In the genomic region with DNA sequence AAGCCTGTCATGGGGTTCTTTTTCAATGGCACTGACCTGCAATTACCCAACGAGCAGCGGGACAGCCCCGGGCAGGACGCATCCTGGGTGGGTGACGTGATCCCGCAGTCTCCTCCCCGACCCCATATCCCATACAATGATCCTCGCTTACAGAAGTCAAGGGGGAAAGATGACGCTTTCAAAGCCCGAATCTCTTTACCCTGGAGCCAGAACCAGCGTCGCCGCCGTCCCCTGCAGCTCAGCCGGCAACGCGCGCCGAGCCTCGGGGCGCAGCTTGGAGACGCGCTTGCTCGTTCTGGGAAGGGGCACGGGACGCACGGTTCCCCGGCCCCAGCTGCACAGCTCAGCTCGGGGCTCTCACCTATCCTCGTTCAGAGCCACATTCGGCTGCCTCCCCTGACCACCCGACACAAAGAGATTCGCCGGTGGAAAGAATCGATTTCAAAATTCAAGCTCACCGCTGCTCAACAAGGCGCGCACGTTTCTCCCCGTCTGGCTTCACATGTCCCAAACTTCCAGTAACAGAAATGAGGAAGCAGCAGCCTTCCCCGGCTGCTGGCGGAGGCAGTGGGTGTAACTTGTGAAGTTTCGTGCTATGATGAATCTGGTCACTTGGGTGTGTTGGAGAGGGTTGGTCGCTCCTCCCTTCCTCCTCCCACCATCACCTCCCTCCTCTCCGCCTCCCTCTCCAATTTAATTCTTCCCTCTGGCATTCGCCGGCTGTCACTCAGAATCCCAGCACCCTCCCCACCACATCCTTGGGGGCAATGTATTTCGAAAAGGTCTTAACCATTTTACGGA, we compare ENCODE assay signal across 8 cellular contexts. TPM values are rescaled to one million over a fixed set of nuclear protein-coding genes. Genes with fewer than 3 reads are reported as not detected.
DNase-seq lines count a peak whose midpoint lies in the region; ATAC-seq and TF ChIP-seq lines count a peak whose summit lies in the region.

A gene with protein sequence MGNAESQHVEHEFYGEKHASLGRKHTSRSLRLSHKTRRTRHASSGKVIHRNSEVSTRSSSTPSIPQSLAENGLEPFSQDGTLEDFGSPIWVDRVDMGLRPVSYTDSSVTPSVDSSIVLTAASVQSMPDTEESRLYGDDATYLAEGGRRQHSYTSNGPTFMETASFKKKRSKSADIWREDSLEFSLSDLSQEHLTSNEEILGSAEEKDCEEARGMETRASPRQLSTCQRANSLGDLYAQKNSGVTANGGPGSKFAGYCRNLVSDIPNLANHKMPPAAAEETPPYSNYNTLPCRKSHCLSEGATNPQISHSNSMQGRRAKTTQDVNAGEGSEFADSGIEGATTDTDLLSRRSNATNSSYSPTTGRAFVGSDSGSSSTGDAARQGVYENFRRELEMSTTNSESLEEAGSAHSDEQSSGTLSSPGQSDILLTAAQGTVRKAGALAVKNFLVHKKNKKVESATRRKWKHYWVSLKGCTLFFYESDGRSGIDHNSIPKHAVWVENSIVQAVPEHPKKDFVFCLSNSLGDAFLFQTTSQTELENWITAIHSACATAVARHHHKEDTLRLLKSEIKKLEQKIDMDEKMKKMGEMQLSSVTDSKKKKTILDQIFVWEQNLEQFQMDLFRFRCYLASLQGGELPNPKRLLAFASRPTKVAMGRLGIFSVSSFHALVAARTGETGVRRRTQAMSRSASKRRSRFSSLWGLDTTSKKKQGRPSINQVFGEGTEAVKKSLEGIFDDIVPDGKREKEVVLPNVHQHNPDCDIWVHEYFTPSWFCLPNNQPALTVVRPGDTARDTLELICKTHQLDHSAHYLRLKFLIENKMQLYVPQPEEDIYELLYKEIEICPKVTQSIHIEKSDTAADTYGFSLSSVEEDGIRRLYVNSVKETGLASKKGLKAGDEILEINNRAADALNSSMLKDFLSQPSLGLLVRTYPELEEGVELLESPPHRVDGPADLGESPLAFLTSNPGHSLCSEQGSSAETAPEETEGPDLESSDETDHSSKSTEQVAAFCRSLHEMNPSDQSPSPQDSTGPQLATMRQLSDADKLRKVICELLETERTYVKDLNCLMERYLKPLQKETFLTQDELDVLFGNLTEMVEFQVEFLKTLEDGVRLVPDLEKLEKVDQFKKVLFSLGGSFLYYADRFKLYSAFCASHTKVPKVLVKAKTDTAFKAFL (N-terminal part only) (minus strand): TSS at position 582 of the 801 bp plus-strand sequence. CDS start 77,289 bp downstream, outside the sequence.

- H3K27ac ChIP-seq in thyroid gland = no peak within 1 kb of the TSS

- no peaks in the 10 kb centered on the region for H3K36me3 ChIP-seq in thyroid gland

- H3K4me3 ChIP-seq in epithelial cell of proximal tubule (ENCODE audit: low read depth, low read length) (peak within 1 kb of the TSS; percentile 73), thyroid gland (replicated peaks in 1 of 3) (peak within 1 kb of the TSS in 1 of 3 donors; percentile 8)

- H3K9me3 ChIP-seq in thyroid gland = no peaks in the 10 kb centered on the region

- ATAC-seq in HG03066 (IDR thresholded peaks at IDR 0.05; ENCODE audit: low read depth, unreplicated experiment) (peak; percentile 54), GM21447 (IDR thresholded peaks at IDR 0.05; ENCODE audit: unreplicated experiment) (no peak), GM18907 (IDR thresholded peaks at IDR 0.05; ENCODE audit: unreplicated experiment) (no peak)

- 2% methylated on average over 24 to 35 of the region's 49 CpGs for WGBS in thyroid gland, 2 donors

- TF ChIP-seq CTCF in epithelial cell of proximal tubule (conservative IDR thresholded peaks at IDR 0.05; ENCODE audit: low read depth, low read length) = no peak
- no peak for TF ChIP-seq CTCF in thyroid gland (IDR thresholded peaks at IDR 0.05)

- H3K4me1 ChIP-seq in thyroid gland = no peaks in the 10 kb centered on the region

- no peaks in the 10 kb centered on the region for H3K27me3 ChIP-seq in thyroid gland

- DNase-seq in AG08395 (ENCODE audit: low spot score) = peak; percentile 39
- DNase-seq in activated CD4-positive, alpha-beta T cell treated with anti-CD3 and anti-CD28 coated beads, Interleukin-2, amount 50 U/mL, for 48 hours = peak; percentile 43 to 59
- DNase-seq in epithelial cell of proximal tubule (ENCODE audit: low read depth) = no peak
- DNase-seq in mucosa of gallbladder (ENCODE audit: low spot score) = peak; percentile 33
- peak; percentile 3 to 25 for DNase-seq in thyroid gland

- no peak for TF ChIP-seq POLR2A in thyroid gland (IDR thresholded peaks at IDR 0.05)

- intact Hi-C loops in thyroid gland (cut with DNase I) = no loop called here

RNA-seq across cellular contexts. Expression of the gene that starts here (rescaled TPM):
- total RNA-seq in epithelial cell of proximal tubule (3.6 and 8.3 TPM in 2 replicates), mucosa of gallbladder (15.0 TPM), thyroid gland (1 to 10 TPM; 2.2 to 6.7 (median 2.4) TPM)
